In the genomic region with DNA sequence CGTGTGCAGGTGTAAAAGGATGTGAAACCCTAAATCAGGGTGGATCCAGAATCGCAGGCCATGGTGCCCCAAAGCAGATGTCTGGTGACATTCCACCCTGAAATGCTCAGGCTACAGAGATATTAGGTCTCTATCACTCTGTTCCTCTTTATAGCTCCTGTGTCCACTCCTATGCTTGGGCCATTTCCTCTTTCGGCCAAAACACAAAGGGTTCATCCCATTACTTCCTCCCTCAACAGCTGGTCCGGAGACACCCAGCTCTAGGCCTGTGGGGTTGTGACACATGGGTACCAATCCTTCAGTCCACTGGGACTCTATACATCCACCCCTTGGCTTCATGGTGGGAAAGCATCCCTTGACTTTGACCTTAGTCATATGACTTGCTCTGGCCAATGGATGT, we compare ENCODE assay signal across 31 cellular contexts. TPM values are rescaled to one million over a fixed set of nuclear protein-coding genes. Genes with fewer than 3 reads are reported as not detected.
DNase-seq lines count a peak whose midpoint lies in the region; ATAC-seq, FAIRE-seq and TF ChIP-seq lines count a peak whose summit lies in the region.
"Had no signal": no experiment of that assay in that cellular context is flagged by ENCODE, and none has a peak within 500 bp of the region (broad histone marks: within the 10 kb centered on the region; RNA-seq: fewer than 3 reads in every experiment).

No MANE protein-coding gene starts in this region.

- H3K4me2 ChIP-seq in osteoblast (ENCODE audit: insufficient read depth, low read length), result no peak overlapping the region
- H3K4me2 ChIP-seq: KMS-11, neural progenitor cell had no signal

- no peak for FAIRE-seq in GM12891 (lab: Jason Lieb, UNC)
- FAIRE-seq: endothelial cell of umbilical vein, small intestine had no signal

- H3K4me3 ChIP-seq in right cardiac atrium (ENCODE audit: low read length) (no peak overlapping the region), osteoblast (ENCODE audit: insufficient read depth, low read length) (no peak overlapping the region)
- H3K4me3 ChIP-seq in CD8-positive, alpha-beta T cell (ENCODE audit: low read depth, low read length), result no peak overlapping the region
- H3K4me3 ChIP-seq: dorsolateral prefrontal cortex, neural progenitor cell, prostate gland, thoracic aorta had no signal

- no peak for TF ChIP-seq POLR2A in GM12891 (IDR thresholded peaks at IDR 0.05; ENCODE audit: low read depth, low read length)

- no peaks in the 10 kb centered on the region for H3K4me1 Mint-ChIP-seq in CD8-positive, alpha-beta T cell (ENCODE audit: low read depth)
- H3K4me1 Mint-ChIP-seq in stimulated activated memory B cell treated with anti-CD40 and anti-IgM and Interleukin-4, amounts not matched to agents 10 μg/mL and 1 μg/mL and 100 μg/mL, for 72 hours, result peaks cover 18% of the 10 kb centered on the region
- H3K4me1 Mint-ChIP-seq: neural progenitor cell had no signal

- intact Hi-C loops in right cardiac atrium (cut with DNase I), result loop anchor here in 2 of 4 donors (5.0 kb wide), 1 partner anchor 37 kb away; no protein-coding TSS in a partner anchor
- intact Hi-C loops in CD8-positive, alpha-beta T cell (cut with DNase I, micrococcal nuclease), result no loop called here

- no peak overlapping the region for H2AFZ ChIP-seq in osteoblast (ENCODE audit: low read length)
- H2AFZ ChIP-seq: neural progenitor cell had no signal

- H3K9me3 Mint-ChIP-seq in CD8-positive, alpha-beta T cell, result no peaks in the 10 kb centered on the region
- no peaks in the 10 kb centered on the region for H3K9me3 Mint-ChIP-seq in stimulated activated memory B cell treated with anti-CD40 and anti-IgM and Interleukin-4, amounts not matched to agents 10 μg/mL and 1 μg/mL and 100 μg/mL, for 72 hours
- H3K9me3 Mint-ChIP-seq: activated naive CD4-positive, alpha-beta T cell treated with anti-CD3 and anti-CD28 coated beads, Interleukin-2, amount 50 U/mL, for 72 hours; CD8-positive, alpha-beta memory T cell; HFFc6; neural progenitor cell had no signal

- DNase-seq in GM12891 (ENCODE audit: insufficient read length, low spot score), result no peak
- DNase-seq in OCI-M1 (lab: John Stamatoyannopoulos, UW), result peak; percentile 23
- DNase-seq in right cardiac atrium, result peak in 1 of 3 donors; percentile 12
- peak; percentile 5 for DNase-seq in osteoblast (ENCODE audit: insufficient read length, low spot score, missing footprints)
- no peak for DNase-seq in CD8-positive, alpha-beta T cell
- no peak for DNase-seq in H4 (ENCODE audit: low spot score)
- no peak for DNase-seq in NCI-H1092 treated with DMSO at 0.1 percent for 48 hours (lab: John Stamatoyannopoulos, UW)
- DNase-seq: activated CD4-positive, alpha-beta T cell treated with anti-CD3 and anti-CD28 coated beads for 48 hours; aorta; CD8-positive, alpha-beta memory T cell; central memory CD4-positive, alpha-beta T cell; DMS53; dorsolateral prefrontal cortex; GF-D8; HFFc6; left cardiac atrium; NCI-H1048; NCI-H2029 treated with DMSO at 0.1 percent for 48 hours; NCI-H524; small intestine; stimulated activated CD4-positive, alpha-beta T cell treated with anti-CD3 and anti-CD28 coated beads, Interleukin-2, amount 100 ng/mL, for 24 hours; stimulated activated naive CD4-positive, alpha-beta T cell had no signal

- H3K27ac ChIP-seq in right cardiac atrium (ENCODE audit: low read length), result no peak overlapping the region
- H3K27ac ChIP-seq in osteoblast (ENCODE audit: low read depth, low read length), result no peak overlapping the region
- no peak overlapping the region for H3K27ac ChIP-seq in CD8-positive, alpha-beta T cell (ENCODE audit: low read depth, low read length)
- H3K27ac ChIP-seq: dorsolateral prefrontal cortex, KMS-11, neural progenitor cell, prostate gland, RWPE1, thoracic aorta had no signal

- no peaks in the 10 kb centered on the region for H3K79me2 ChIP-seq in osteoblast (ENCODE audit: insufficient read depth, low read length)

- CTCF ChIA-PET in CD8-positive, alpha-beta T cell (lab: Charles Lee), result interaction anchor here (0.7 kb wide), 1 partner anchor 8 kb away, joined by 4 read pairs; no protein-coding TSS in a partner anchor

- H3K9me3 ChIP-seq in right cardiac atrium (ENCODE audit: control insufficient read depth, low read length) (no peaks in the 10 kb centered on the region), osteoblast (ENCODE audit: low read depth, low read length) (no peaks in the 10 kb centered on the region)
- no peaks in the 10 kb centered on the region for H3K9me3 ChIP-seq in CD8-positive, alpha-beta T cell (ENCODE audit: low read length)
- H3K9me3 ChIP-seq: prostate gland, thoracic aorta had no signal

- POLR2A ChIA-PET in CD8-positive, alpha-beta T cell (lab: Charles Lee), result no interaction called here

- no peak for TF ChIP-seq CTCF in osteoblast (IDR thresholded peaks at IDR 0.05; ENCODE audit: extremely low read depth, low read depth, low read length)
- TF ChIP-seq CTCF in CD8-positive, alpha-beta T cell (IDR thresholded peaks at IDR 0.05), result no peak

- H3K27me3 ChIP-seq in right cardiac atrium (ENCODE audit: control insufficient read depth, insufficient read depth), result no peaks in the 10 kb centered on the region
- no peaks in the 10 kb centered on the region for H3K27me3 ChIP-seq in osteoblast (ENCODE audit: insufficient read depth, low read length)
- H3K27me3 ChIP-seq in CD8-positive, alpha-beta T cell (ENCODE audit: insufficient read depth, low read length), result no peaks in the 10 kb centered on the region
- H3K27me3 ChIP-seq: neural progenitor cell had no signal

- ATAC-seq in right cardiac atrium, result peak; percentile 4 to 28
- no peak for ATAC-seq in CD8-positive, alpha-beta T cell
- no peak for ATAC-seq in stimulated activated memory B cell treated with anti-CD40 and anti-IgM and Interleukin-4, amounts not matched to agents 10 μg/mL and 1 μg/mL and 100 μg/mL, for 72 hours
- ATAC-seq: activated naive CD4-positive, alpha-beta T cell treated with anti-CD3 and anti-CD28 coated beads, Interleukin-2, amount 50 U/mL, for 72 hours had no signal

- H3K4me3 Mint-ChIP-seq in CD8-positive, alpha-beta T cell, result no peak overlapping the region
- no peak overlapping the region for H3K4me3 Mint-ChIP-seq in stimulated activated memory B cell treated with anti-CD40 and anti-IgM and Interleukin-4, amounts not matched to agents 10 μg/mL and 1 μg/mL and 100 μg/mL, for 72 hours
- H3K4me3 Mint-ChIP-seq: CD8-positive, alpha-beta memory T cell; HFFc6; neural progenitor cell had no signal

- 70% methylated on average over 4 of the region's 4 CpGs for WGBS in right cardiac atrium

- no peaks in the 10 kb centered on the region for H3K36me3 ChIP-seq in osteoblast (ENCODE audit: insufficient read depth, low read length)
- H3K36me3 ChIP-seq in CD8-positive, alpha-beta T cell (ENCODE audit: insufficient read depth, low read length), result no peaks in the 10 kb centered on the region
- H3K36me3 ChIP-seq: neural progenitor cell, prostate gland, thoracic aorta had no signal

- peaks cover 10% of the 10 kb centered on the region for H3K27me3 Mint-ChIP-seq in CD8-positive, alpha-beta T cell (ENCODE audit: low read depth)
- peaks cover 51% of the 10 kb centered on the region for H3K27me3 Mint-ChIP-seq in stimulated activated memory B cell treated with anti-CD40 and anti-IgM and Interleukin-4, amounts not matched to agents 10 μg/mL and 1 μg/mL and 100 μg/mL, for 72 hours

- no peaks in the 10 kb centered on the region for H3K36me3 Mint-ChIP-seq in CD8-positive, alpha-beta T cell
- no peaks in the 10 kb centered on the region for H3K36me3 Mint-ChIP-seq in stimulated activated memory B cell treated with anti-CD40 and anti-IgM and Interleukin-4, amounts not matched to agents 10 μg/mL and 1 μg/mL and 100 μg/mL, for 72 hours
- H3K36me3 Mint-ChIP-seq: activated naive CD4-positive, alpha-beta T cell treated with anti-CD3 and anti-CD28 coated beads, Interleukin-2, amount 50 U/mL, for 72 hours; CD8-positive, alpha-beta memory T cell; neural progenitor cell had no signal

- H3K27ac Mint-ChIP-seq in CD8-positive, alpha-beta T cell, result no peak overlapping the region
- H3K27ac Mint-ChIP-seq in stimulated activated memory B cell treated with anti-CD40 and anti-IgM and Interleukin-4, amounts not matched to agents 10 μg/mL and 1 μg/mL and 100 μg/mL, for 72 hours, result no peak overlapping the region
- H3K27ac Mint-ChIP-seq: activated naive CD4-positive, alpha-beta T cell treated with anti-CD3 and anti-CD28 coated beads, Interleukin-2, amount 50 U/mL, for 72 hours; HFFc6; neural progenitor cell had no signal

- H3K4me1 ChIP-seq in right cardiac atrium (ENCODE audit: control insufficient read depth, insufficient read depth, low read length), result no peaks in the 10 kb centered on the region
- no peaks in the 10 kb centered on the region for H3K4me1 ChIP-seq in osteoblast (ENCODE audit: insufficient read depth, low read length)
- no peaks in the 10 kb centered on the region for H3K4me1 ChIP-seq in CD8-positive, alpha-beta T cell (ENCODE audit: insufficient read depth, low read length)
- H3K4me1 ChIP-seq: neural progenitor cell, prostate gland had no signal

- no peaks in the 10 kb centered on the region for H4K20me1 ChIP-seq in osteoblast (ENCODE audit: insufficient read depth, low read length)

RNA-seq across cellular contexts. Expression of a gene that starts 1.7 kb away (rescaled TPM):
- not detected for polyA plus RNA-seq in GM12891 (2012; ENCODE audit: low read depth, missing spikeins)
- total RNA-seq in right cardiac atrium (10 to 100 TPM in 1 of 4 donors, 1 to 10 TPM in 3; 6.7 to 12.3 (median 8.8) TPM), osteoblast (under 0.01 TPM in 1 of 2 replicates, not detected in the other)
- 4.2 TPM for polyA plus RNA-seq in right cardiac atrium
- under 1 TPM; 0.05 to 0.06 TPM for total RNA-seq in CD8-positive, alpha-beta T cell
- total RNA-seq in H4 (2014; rRNA removed; shearing (Covaris generic)), result 0.02 TPM in 1 of 2 replicates, not detected in the other
- total RNA-seq: endothelial cell of umbilical vein, HFFc6 had no signal
- polyA plus RNA-seq: CD8-positive, alpha-beta memory T cell; endothelial cell of umbilical vein had no signal

RNA-seq across cellular contexts. Expression of a gene that starts 18.4 kb away (rescaled TPM):
- 0.12 TPM for polyA plus RNA-seq in GM12891 (2012; ENCODE audit: low read depth, missing spikeins)
- 10 to 100 TPM in 1 of 4 donors, 1 to 10 TPM in 3; 6.1 to 13.0 (median 7.1) TPM for total RNA-seq in right cardiac atrium
- 8.9 TPM for polyA plus RNA-seq in right cardiac atrium
- total RNA-seq in osteoblast, result not detected in 2 replicates
- not detected for total RNA-seq in CD8-positive, alpha-beta T cell
- 0.12 TPM in 1 of 2 replicates, not detected in the other for total RNA-seq in H4 (2014; rRNA removed; shearing (Covaris generic))
- total RNA-seq: activated naive CD4-positive, alpha-beta T cell treated with anti-CD3 and anti-CD28 coated beads, Interleukin-2, amount 50 U/mL, for 72 hours; CD8-positive, alpha-beta memory T cell; HFFc6; mononuclear cell had no signal
- polyA plus RNA-seq: CD8-positive, alpha-beta memory T cell had no signal

RNA-seq across cellular contexts. Expression of a gene that starts 32.3 kb away (rescaled TPM):
- not detected for polyA plus RNA-seq in GM12891 (2012; ENCODE audit: low read depth, missing spikeins)
- total RNA-seq in right cardiac atrium, result 10 to 100 TPM; 11.5 to 23.7 (median 12.1) TPM
- polyA plus RNA-seq in right cardiac atrium, result 30.5 TPM
- 3.5 and 11.2 TPM in 2 replicates for total RNA-seq in osteoblast
- not detected for total RNA-seq in CD8-positive, alpha-beta T cell
- not detected in 2 replicates for total RNA-seq in H4 (2014; rRNA removed; shearing (Covaris generic))
- total RNA-seq: activated naive CD4-positive, alpha-beta T cell treated with anti-CD3 and anti-CD28 coated beads, Interleukin-2, amount 50 U/mL, for 72 hours; CD8-positive, alpha-beta memory T cell had no signal
- polyA plus RNA-seq: CD8-positive, alpha-beta memory T cell had no signal

RNA-seq across cellular contexts. Expression of a gene that starts 50.9 kb away (rescaled TPM):
- not detected for polyA plus RNA-seq in GM12891 (2012; ENCODE audit: low read depth, missing spikeins)
- total RNA-seq in right cardiac atrium (not detected), osteoblast (not detected in 2 replicates)
- not detected for polyA plus RNA-seq in right cardiac atrium
- not detected for total RNA-seq in CD8-positive, alpha-beta T cell
- not detected in 2 replicates for total RNA-seq in H4 (2014; rRNA removed; shearing (Covaris generic))
- total RNA-seq: activated naive CD4-positive, alpha-beta T cell treated with anti-CD3 and anti-CD28 coated beads, Interleukin-2, amount 50 U/mL, for 72 hours; aorta; CD8-positive, alpha-beta memory T cell; endothelial cell of umbilical vein; HFFc6; left cardiac atrium; mononuclear cell; prostate gland; thoracic aorta had no signal
- polyA plus RNA-seq: aorta; CD8-positive, alpha-beta memory T cell; endothelial cell of umbilical vein; small intestine had no signal

RNA-seq across cellular contexts. Expression of a gene that starts 53.5 kb away (rescaled TPM):
- 22.8 TPM for polyA plus RNA-seq in GM12891 (2012; ENCODE audit: low read depth, missing spikeins)
- total RNA-seq in right cardiac atrium (10 to 100 TPM; 11.7 to 13.7 (median 12.1) TPM), osteoblast (15.3 and 18.5 TPM in 2 replicates)
- 12.6 TPM for polyA plus RNA-seq in right cardiac atrium
- total RNA-seq in CD8-positive, alpha-beta T cell, result 10 to 100 TPM in 1 of 2 experiments, 1 to 10 TPM in 1; 9.6 to 10.7 TPM
- total RNA-seq in H4 (2014; rRNA removed; shearing (Covaris generic)), result 38.3 and 38.9 TPM in 2 replicates

Comparison
In these comparisons a context has a peak if more than half of its experiments do, and no peak if none do; other contexts are left out.
1. DNase-seq: peak in OCI-M1 (single experiment) and osteoblast (single experiment); none in GM12891 (single experiment), CD8-positive, alpha-beta T cell (0 of 7), H4 (single experiment) and NCI-H1092 treated with DMSO at 0.1 percent for 48 hours (single experiment).
2. ATAC-seq: peak in right cardiac atrium (2 of 2); none in CD8-positive, alpha-beta T cell (single experiment) and stimulated activated memory B cell treated with anti-CD40 and anti-IgM and Interleukin-4, amounts not matched to agents 10 μg/mL and 1 μg/mL and 100 μg/mL, for 72 hours (single experiment).